ENCODE assay signal across 1 cellular context in genomic region chr4:52721968-52722814, GRCh38.
A peak's percentile ranks its signal among the peaks of the same experiment; 100 is the strongest.
TF ChIP-seq lines count a peak whose summit lies in the region.

No MANE protein-coding gene starts in this region.

TF ChIP-seq in HepG2, 621 proteins besides CTCF, POLR2A, EP300 and RAD21 (continued from another document and continues in another):
- TF ChIP-seq SYNCRIP (IDR thresholded peaks at IDR 0.05; ENCODE audit: insufficient read depth, low read depth, low read length), result no peak
- no peak for TF ChIP-seq ZNF674 (CRISPR knock-in tag; IDR thresholded peaks at IDR 0.05; ENCODE audit: low read depth)
- no peak for TF ChIP-seq CREB1 (IDR thresholded peaks at IDR 0.05)
- TF ChIP-seq CREB1 (CRISPR knock-in tag; IDR thresholded peaks at IDR 0.05), result peak; percentile 16; the same call in 1 of the 2 replicates
- TF ChIP-seq SATB2 (CRISPR knock-in tag; IDR thresholded peaks at IDR 0.05), result no peak
- no peak for TF ChIP-seq SMC3 (IDR thresholded peaks at IDR 0.05; ENCODE audit: low read length)
- TF ChIP-seq TEF (CRISPR knock-in tag; IDR thresholded peaks at IDR 0.05), result no peak
- TF ChIP-seq HBP1 (CRISPR knock-in tag; IDR thresholded peaks at IDR 0.05; ENCODE audit: low read depth), result no peak
- TF ChIP-seq RFXAP (CRISPR knock-in tag; IDR thresholded peaks at IDR 0.05; ENCODE audit: borderline replicate concordance), result peak; percentile 46; the same call in 1 of the 2 replicates
- TF ChIP-seq RCOR2 (CRISPR knock-in tag; IDR thresholded peaks at IDR 0.05), result no peak
- no peak for TF ChIP-seq ZFP1 (CRISPR knock-in tag; IDR thresholded peaks at IDR 0.05)
- TF ChIP-seq TRAFD1 (CRISPR knock-in tag; IDR thresholded peaks at IDR 0.05; ENCODE audit: borderline replicate concordance), result no peak
- TF ChIP-seq ZNF768 (CRISPR knock-in tag; IDR thresholded peaks at IDR 0.05), result no peak
- no peak for TF ChIP-seq ZNF503 (CRISPR knock-in tag; IDR thresholded peaks at IDR 0.05)
- no peak for TF ChIP-seq TFE3 (CRISPR knock-in tag; IDR thresholded peaks at IDR 0.05)
- no peak for TF ChIP-seq ZFP36L1 (CRISPR knock-in tag; IDR thresholded peaks at IDR 0.05)
- TF ChIP-seq ZNF468 (CRISPR knock-in tag; IDR thresholded peaks at IDR 0.05), result no peak
- no peak for TF ChIP-seq BRF2 (CRISPR knock-in tag; IDR thresholded peaks at IDR 0.05)
- no peak for TF ChIP-seq MIXL1 (CRISPR knock-in tag; IDR thresholded peaks at IDR 0.05)
- no peak for TF ChIP-seq GLMP (CRISPR knock-in tag; IDR thresholded peaks at IDR 0.05; ENCODE audit: borderline replicate concordance)
- TF ChIP-seq ZNF713 (CRISPR knock-in tag; IDR thresholded peaks at IDR 0.05), result no peak
- peak; percentile 82 for TF ChIP-seq ZNF687 (CRISPR knock-in tag; IDR thresholded peaks at IDR 0.05)
- TF ChIP-seq PCBP2 (optimal IDR thresholded peaks at IDR 0.05; ENCODE audit: low read depth, low read length, poor library complexity, severe bottlenecking), result no peak
- TF ChIP-seq NFIB (CRISPR knock-in tag; IDR thresholded peaks at IDR 0.05; ENCODE audit: borderline replicate concordance), result no peak
- TF ChIP-seq ZSCAN31 (CRISPR knock-in tag; IDR thresholded peaks at IDR 0.05; ENCODE audit: low read depth), result no peak
- no peak for TF ChIP-seq ZNF329 (CRISPR knock-in tag; IDR thresholded peaks at IDR 0.05; ENCODE audit: low read depth)
- peak; percentile 26; the same call in 1 of the 2 replicates for TF ChIP-seq DMAP1 (CRISPR knock-in tag; IDR thresholded peaks at IDR 0.05)
- no peak for TF ChIP-seq TBP (CRISPR knock-in tag; IDR thresholded peaks at IDR 0.05)
- 0 out of 2 replicates have a peak, but pooled peaks have one; percentile 39 for TF ChIP-seq ZNF891 (CRISPR knock-in tag; IDR thresholded peaks at IDR 0.05)
- no peak for TF ChIP-seq NR1H2 (CRISPR knock-in tag; IDR thresholded peaks at IDR 0.05; ENCODE audit: borderline replicate concordance, low read depth)
- TF ChIP-seq NFE2L2 (IDR thresholded peaks at IDR 0.05; ENCODE audit: low read length), result no peak
- TF ChIP-seq ZNF256 (CRISPR knock-in tag; conservative IDR thresholded peaks at IDR 0.05), result no peak
- no peak for TF ChIP-seq ZNF879 (CRISPR knock-in tag; IDR thresholded peaks at IDR 0.05)
- no peak; the same call in 1 of the 2 replicates for TF ChIP-seq ATF7-NPFF (CRISPR knock-in tag; IDR thresholded peaks at IDR 0.05; ENCODE audit: low read depth)
- 0 out of 2 replicates have a peak, but pooled peaks have one; percentile 10 for TF ChIP-seq ZNF574 (CRISPR knock-in tag; IDR thresholded peaks at IDR 0.05)
- no peak for TF ChIP-seq ZNF382 (CRISPR knock-in tag; IDR thresholded peaks at IDR 0.05; ENCODE audit: borderline replicate concordance)
- no peak for TF ChIP-seq NCOA1 (CRISPR knock-in tag; IDR thresholded peaks at IDR 0.05)
- TF ChIP-seq ZNF232 (CRISPR knock-in tag; IDR thresholded peaks at IDR 0.05; ENCODE audit: borderline replicate concordance), result no peak
- TF ChIP-seq IRF9 (CRISPR knock-in tag; IDR thresholded peaks at IDR 0.05; ENCODE audit: borderline replicate concordance), result no peak
- TF ChIP-seq ZEB1 (IDR thresholded peaks at IDR 0.05; ENCODE audit: insufficient replicate concordance, low read depth), result peak; percentile 33
- no peak for TF ChIP-seq ZNF333 (CRISPR knock-in tag; IDR thresholded peaks at IDR 0.05; ENCODE audit: borderline replicate concordance)
- no peak for TF ChIP-seq TRIM24 (CRISPR knock-in tag; IDR thresholded peaks at IDR 0.05)
- TF ChIP-seq HIC2 (CRISPR knock-in tag; IDR thresholded peaks at IDR 0.05; ENCODE audit: low read depth), result no peak
